ENCODE assay signal across 10 cellular contexts in genomic region chr18:9417081-9417841, GRCh38. TPM values are rescaled to one million over a fixed set of nuclear protein-coding genes. Genes with fewer than 3 reads are reported as not detected.
A peak's percentile ranks its signal among the peaks of the same experiment; 100 is the strongest.
DNase-seq lines count a peak whose midpoint lies in the region; ATAC-seq and TF ChIP-seq lines count a peak whose summit lies in the region.
"Had no signal": no experiment of that assay in that cellular context is flagged by ENCODE, and none has a peak within 500 bp of the region (broad histone marks: within the 10 kb centered on the region; RNA-seq: fewer than 3 reads in every experiment).

No MANE protein-coding gene starts in this region.

- H3K79me2 ChIP-seq in mesendoderm (ENCODE audit: control insufficient read depth, insufficient read depth, low read length): no peaks in the 10 kb centered on the region

- H3K56ac ChIP-seq in mesendoderm (ENCODE audit: low read length): no peak overlapping the region

- H2AK5ac ChIP-seq in mesendoderm (ENCODE audit: low read length): no peak overlapping the region

- H2BK15ac ChIP-seq in mesendoderm (replicated peaks; ENCODE audit: low read depth): no peak overlapping the region

- no peak overlapping the region for H3K4me2 ChIP-seq in mesendoderm (ENCODE audit: low read length)
- H3K4me2 ChIP-seq: A549 had no signal

- ATAC-seq in aorta (ENCODE audit: low FRiP score): peak; percentile 59
- ATAC-seq in naive thymus-derived CD8-positive, alpha-beta T cell: no peak
- ATAC-seq: A549 had no signal

- H3K9me3 ChIP-seq in aorta (ENCODE audit: control insufficient read depth, low read length): no peaks in the 10 kb centered on the region
- H3K9me3 ChIP-seq: A549 had no signal

- intact Hi-C loops in aorta (cut with DNase I): no loop called here

- H2BK5ac ChIP-seq in mesendoderm (ENCODE audit: low read length): no peak overlapping the region

- peak overlapping the region; percentile 93 for H4K8ac ChIP-seq in mesendoderm (ENCODE audit: low read depth, low read length)

- no peak overlapping the region for H3K9ac ChIP-seq in mesendoderm (ENCODE audit: low read length)

- no peak overlapping the region for H3K23ac ChIP-seq in mesendoderm (ENCODE audit: low read length)

- H3K4me1 Mint-ChIP-seq in naive thymus-derived CD8-positive, alpha-beta T cell: no peaks in the 10 kb centered on the region

- H3K36me3 ChIP-seq in mesendoderm (ENCODE audit: control insufficient read depth, insufficient read depth, low read length) (no peaks in the 10 kb centered on the region), aorta (ENCODE audit: control insufficient read depth in 1 of 2, insufficient read depth in 2 of 2, low read length in 1 of 2) (no peaks in the 10 kb centered on the region)

- no peak overlapping the region for H3K4me3 Mint-ChIP-seq in naive thymus-derived CD8-positive, alpha-beta T cell

- no CpG with 5 or more reads among the region's 18 CpGs for WGBS in mesendoderm (ENCODE audit: extremely low coverage, insufficient coverage, low lambda C conversion rate)
- WGBS in aorta, 2 donors: 18 to 23% methylated on average over 18 of the region's 18 CpGs

- H3K4me1 ChIP-seq in mesendoderm (ENCODE audit: control insufficient read depth, low read depth, low read length) (no peaks in the 10 kb centered on the region), aorta (ENCODE audit: control insufficient read depth in 1 of 2, insufficient read depth in 2 of 2, low read length in 2 of 2) (no peaks in the 10 kb centered on the region)
- H3K4me1 ChIP-seq: A549 had no signal

- peak; percentile 26 for DNase-seq in NCI-H2171 treated with DMSO at 0.1 percent for 48 hours (lab: John Stamatoyannopoulos, UW)
- no peak for DNase-seq in NCI-H2171 (lab: John Stamatoyannopoulos, UW)
- no peak for DNase-seq in coronary artery (ENCODE audit: low spot score)
- no peak for DNase-seq in mesendoderm
- peak in 1 of 2 donors; percentile 65 for DNase-seq in aorta
- no peak for DNase-seq in naive thymus-derived CD8-positive, alpha-beta T cell
- no peak for DNase-seq in DMS53 treated with DMSO at 0.1 percent for 48 hours (lab: John Stamatoyannopoulos, UW; ENCODE audit: unreplicated experiment)
- DNase-seq in GF-D8 (lab: John Stamatoyannopoulos, UW): no peak
- DNase-seq: stimulated activated naive CD4-positive, alpha-beta T cell had no signal

- peaks cover 0 to 2% (median 0%) of the 10 kb centered on the region in 9 donors for H3K9me3 Mint-ChIP-seq in naive thymus-derived CD8-positive, alpha-beta T cell

- no peak overlapping the region for H4K5ac ChIP-seq in mesendoderm (ENCODE audit: low read length)

- H3K4me3 ChIP-seq in coronary artery (peak overlapping the region; percentile 62), mesendoderm (ENCODE audit: low read length) (no peak overlapping the region), aorta (ENCODE audit: low read length in 2 of 2) (no peak overlapping the region)
- H3K4me3 ChIP-seq: A549 had no signal

- peaks cover 0 to 2% (median 0%) of the 10 kb centered on the region in 5 donors for H3K27me3 Mint-ChIP-seq in naive thymus-derived CD8-positive, alpha-beta T cell

- no peaks in the 10 kb centered on the region for H3K27me3 ChIP-seq in mesendoderm (ENCODE audit: insufficient read depth, low read length, poor library complexity)
- no peaks in the 10 kb centered on the region for H3K27me3 ChIP-seq in aorta (ENCODE audit: control insufficient read depth in 1 of 2, insufficient read depth in 2 of 2, low read length in 1 of 2)

- H3K27ac Mint-ChIP-seq in naive thymus-derived CD8-positive, alpha-beta T cell: peak overlapping the region in 1 of 10 donors; percentile 38

- H2BK120ac ChIP-seq in mesendoderm (ENCODE audit: low read depth, low read length): no peak overlapping the region

- no peak overlapping the region for H3K18ac ChIP-seq in mesendoderm (ENCODE audit: low read length)

- no peaks in the 10 kb centered on the region for H3K79me1 ChIP-seq in mesendoderm (ENCODE audit: low read length)

- H3K27ac ChIP-seq in coronary artery (peak overlapping the region in 1 of 2 donors; percentile 67), mesendoderm (ENCODE audit: low read depth, low read length) (no peak overlapping the region), aorta (ENCODE audit: low read depth in 1 of 2, low read length in 2 of 2) (no peak overlapping the region)
- H3K27ac ChIP-seq: A549 had no signal

- no peak overlapping the region for H3K4ac ChIP-seq in mesendoderm (ENCODE audit: low read depth, low read length)

- H3K36me3 Mint-ChIP-seq in naive thymus-derived CD8-positive, alpha-beta T cell: peaks cover 0 to 2% (median 0%) of the 10 kb centered on the region in 3 donors

- TF ChIP-seq CTCF in coronary artery (IDR thresholded peaks at IDR 0.05): no peak

- POLR2A ChIA-PET in naive thymus-derived CD8-positive, alpha-beta T cell (lab: Charles Lee): interaction anchor here (0.5 kb wide), 1 partner anchor 92 kb away, joined by 4 read pairs; no protein-coding TSS in a partner anchor

RNA-seq across cellular contexts. Expression of gene RALBP1, which starts 58.1 kb away (rescaled TPM):
- polyA plus RNA-seq in mesendoderm (2013, experiment 1 of 2): 103 TPM
- polyA plus RNA-seq in mesendoderm (2013, experiment 2 of 2): 104 TPM
- 10 to 100 TPM; 52.6 to 55.3 TPM for total RNA-seq in aorta
- polyA plus RNA-seq in aorta: 10 to 100 TPM; 31.3 to 55.0 TPM
- 10 to 100 TPM; 46.1 to 53.8 TPM for total RNA-seq in naive thymus-derived CD8-positive, alpha-beta T cell
- polyA plus RNA-seq in naive thymus-derived CD8-positive, alpha-beta T cell: 10 to 100 TPM; 43.7 to 47.2 (median 46.7) TPM
